15 cellular contexts compared by ENCODE assay signal in the genomic region with DNA sequence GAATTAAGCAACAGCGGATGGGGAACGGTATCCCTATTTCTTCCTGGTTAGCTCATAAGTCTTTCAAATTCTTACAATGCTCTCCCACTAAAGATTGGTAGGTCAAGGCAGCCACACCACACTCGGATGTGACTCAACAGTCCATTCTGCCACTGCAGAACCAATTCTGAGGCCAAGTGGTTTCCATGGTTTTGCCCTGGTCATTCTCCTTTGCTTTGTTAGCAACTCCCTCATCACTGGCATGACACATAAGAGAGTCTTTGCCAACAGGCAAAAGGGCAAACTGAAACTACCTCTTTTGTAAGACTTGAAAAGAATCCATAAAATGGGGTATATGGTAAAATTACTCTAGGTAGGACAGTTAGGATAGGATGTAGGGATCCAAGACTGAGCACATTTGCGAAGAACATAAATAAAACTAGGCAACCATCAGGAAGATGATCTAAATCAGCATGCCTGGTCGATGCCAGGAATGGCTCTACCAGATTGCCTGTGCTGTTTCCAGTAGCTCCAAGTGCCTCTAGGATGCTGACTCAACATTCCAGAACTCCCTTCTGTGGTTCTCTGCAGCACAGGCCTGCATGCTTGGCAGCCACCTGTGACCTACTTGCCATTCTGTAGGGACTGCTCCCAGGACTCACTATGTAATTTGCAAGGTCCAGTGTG.
A peak's percentile ranks its signal among the peaks of the same experiment; 100 is the strongest.
DNase-seq lines count a peak whose midpoint lies in the region; ATAC-seq, FAIRE-seq and TF ChIP-seq lines count a peak whose summit lies in the region.
"Had no signal": no experiment of that assay in that cellular context is flagged by ENCODE, and none has a peak within 500 bp of the region (broad histone marks: within the 10 kb centered on the region; RNA-seq: fewer than 3 reads in every experiment).

No MANE protein-coding gene starts in this region.

- H3K4me3 Mint-ChIP-seq in CD4-positive, alpha-beta memory T cell: no peak overlapping the region
- H3K4me3 Mint-ChIP-seq: activated CD8-positive, alpha-beta T cell treated with anti-CD3 and anti-CD28 coated beads, Interleukin-2, amount 10 ng/mL, durations not matched to agents 7 days and 5 days; activated naive CD8-positive, alpha-beta T cell treated with anti-CD3 and anti-CD28 coated beads, Interleukin-2, amount 10 ng/mL, durations not matched to agents 7 days and 5 days had no signal

- FAIRE-seq in K562 (lab: Jason Lieb, UNC): no peak
- FAIRE-seq: G401.6 had no signal

- H3K4me2 ChIP-seq in K562 (ENCODE audit: insufficient read depth, low read length): no peak overlapping the region

- H3K79me2 ChIP-seq in K562 (ENCODE audit: control insufficient read depth, insufficient read depth, low read length): no peaks in the 10 kb centered on the region

- WGBS in K562 (ENCODE audit: insufficient coverage, low coverage, missing lambda C conversion rate): 9% methylated on average over 5 of the region's 5 CpGs

- peaks cover 51 to 68% of the 10 kb centered on the region in 2 donors for H3K36me3 Mint-ChIP-seq in CD4-positive, alpha-beta memory T cell

- TF ChIP-seq CTCF in right atrium auricular region (IDR thresholded peaks at IDR 0.05) (no peak), K562 (IDR thresholded peaks at IDR 0.05 in 2 of 3, conservative IDR thresholded peaks at IDR 0.05 in 1 of 3; ENCODE audit: insufficient read depth in 2 of 3, low read depth in 1 of 3, low read length in 3 of 3) (no peak)

- H3K27me3 Mint-ChIP-seq in CD4-positive, alpha-beta memory T cell: no peaks in the 10 kb centered on the region
- H3K27me3 Mint-ChIP-seq: activated naive CD8-positive, alpha-beta T cell treated with anti-CD3 and anti-CD28 coated beads, Interleukin-2, amount 10 ng/mL, durations not matched to agents 7 days and 5 days had no signal

- intact Hi-C loops in left ventricle myocardium superior (cut with micrococcal nuclease) (loop anchor here (10.0 kb wide), 1 partner anchor 123 kb away; no protein-coding TSS in a partner anchor), K562 (cut with micrococcal nuclease) (no loop called here)
- intact Hi-C loops in CD4-positive, alpha-beta memory T cell (cut with micrococcal nuclease): no loop called here

- no peak overlapping the region for H2AFZ ChIP-seq in K562 (ENCODE audit: low read depth, low read length)

- H3K9me3 Mint-ChIP-seq in CD4-positive, alpha-beta memory T cell: peaks cover 0 to 15% (median 7%) of the 10 kb centered on the region in 8 donors

- TF ChIP-seq POLR2A in K562 (conservative IDR thresholded peaks at IDR 0.05): no peak

- H3K27ac Mint-ChIP-seq in CD4-positive, alpha-beta memory T cell: no peak overlapping the region
- H3K27ac Mint-ChIP-seq: activated CD8-positive, alpha-beta T cell treated with anti-CD3 and anti-CD28 coated beads, Interleukin-2, amount 10 ng/mL, durations not matched to agents 7 days and 5 days; activated naive CD8-positive, alpha-beta T cell treated with anti-CD3 and anti-CD28 coated beads, Interleukin-2, amount 10 ng/mL, durations not matched to agents 7 days and 5 days had no signal

- H3K27me3 ChIP-seq in right atrium auricular region (no peaks in the 10 kb centered on the region), K562 (ENCODE audit: control insufficient read depth in 2 of 2, insufficient read depth in 2 of 2, low read length in 2 of 2) (peaks cover 19 to 22% of the 10 kb centered on the region in 2 experiments)
- H3K27me3 ChIP-seq in CD4-positive, alpha-beta memory T cell (ENCODE audit: insufficient read depth, low read length): no peaks in the 10 kb centered on the region
- H3K27me3 ChIP-seq: upper lobe of right lung had no signal

- H3K27ac ChIP-seq in right atrium auricular region: no peak overlapping the region
- H3K27ac ChIP-seq in K562 (ENCODE audit: extremely low read depth, low read depth, low read length): no peak overlapping the region
- H3K27ac ChIP-seq in CD4-positive, alpha-beta memory T cell (ENCODE audit: low read depth, low read length): no peak overlapping the region
- H3K27ac ChIP-seq: upper lobe of right lung had no signal

- no peaks in the 10 kb centered on the region for H4K20me1 ChIP-seq in K562 (replicated peaks; ENCODE audit: control insufficient read depth, insufficient read depth, low read length)

- peaks cover 19% of the 10 kb centered on the region for H3K36me3 ChIP-seq in right atrium auricular region
- no peaks in the 10 kb centered on the region for H3K36me3 ChIP-seq in K562 (ENCODE audit: control insufficient read depth, insufficient read depth, low read length)
- no peaks in the 10 kb centered on the region for H3K36me3 ChIP-seq in CD4-positive, alpha-beta memory T cell (ENCODE audit: insufficient read depth, low read length)

- H3K4me3 ChIP-seq in right atrium auricular region (no peak overlapping the region), K562 (no peak overlapping the region)
- no peak overlapping the region for H3K4me3 ChIP-seq in CD4-positive, alpha-beta memory T cell (ENCODE audit: low read length in 2 of 2)
- H3K4me3 ChIP-seq: upper lobe of right lung had no signal

- POLR2A ChIA-PET in K562 (lab: Yijun Ruan, JAX): no interaction called here
- POLR2A ChIA-PET in CD4-positive, alpha-beta memory T cell (lab: Charles Lee; ENCODE audit: partially characterized antibody): no interaction called here

- ATAC-seq in left ventricle myocardium superior: peak; percentile 29
- no peak for ATAC-seq in K562
- no peak for ATAC-seq in HG03280 (IDR thresholded peaks at IDR 0.05; ENCODE audit: unreplicated experiment)
- ATAC-seq: activated CD8-positive, alpha-beta T cell treated with anti-CD3 and anti-CD28 coated beads, Interleukin-2, amount 10 ng/mL, durations not matched to agents 7 days and 5 days; upper lobe of right lung had no signal

- H3K9me1 ChIP-seq in K562 (ENCODE audit: control insufficient read depth, insufficient read depth, low read length): no peaks in the 10 kb centered on the region

- no peak for DNase-seq in left ventricle myocardium superior
- DNase-seq in right atrium auricular region (ENCODE audit: low spot score): no peak
- DNase-seq in K562 (ENCODE audit: extremely low read depth in 1 of 4, low spot score in 3 of 4): no peak
- DNase-seq in kidney tubule cell (ENCODE audit: low spot score): peak; percentile 96
- DNase-seq in NCI-H446 (lab: John Stamatoyannopoulos, UW): no peak
- no peak for DNase-seq in stimulated activated CD4-positive, alpha-beta T cell treated with anti-CD3 and anti-CD28 coated beads, Interleukin-1b, Interleukin-23, amount 100 ng/mL, for 48 hours
- DNase-seq in CD4-positive, alpha-beta memory T cell: no peak
- DNase-seq: activated CD8-positive, alpha-beta T cell treated with anti-CD3 and anti-CD28 coated beads, Interleukin-2, amount 10 ng/mL, durations not matched to agents 7 days and 5 days; activated naive CD8-positive, alpha-beta T cell treated with anti-CD3 and anti-CD28 coated beads, Interleukin-2, amount 10 ng/mL, durations not matched to agents 7 days and 5 days; MM.1S; NCI-H526 treated with DMSO at 0.1 percent for 48 hours; posterior cingulate gyrus; upper lobe of right lung had no signal

- BruUV-seq in K562 (replicated peaks; lab: Mats Ljungman, UMichigan): no TSS peak

- CTCF ChIA-PET in K562 (lab: Yijun Ruan, JAX; ENCODE audit: low intra/inter-chr PET ratio): no interaction called here
- CTCF ChIA-PET in CD4-positive, alpha-beta memory T cell (lab: Charles Lee; ENCODE audit: partially characterized antibody): no interaction called here

- no peak for TF ChIP-seq RAD21 in K562 (CRISPR knock-in tag; conservative IDR thresholded peaks at IDR 0.05 in 1 of 2, IDR thresholded peaks at IDR 0.05 in 1 of 2)

- TF ChIP-seq EP300 in K562 (IDR thresholded peaks at IDR 0.05; ENCODE audit: low read length): no peak

- peaks cover 0 to 5% (median 0%) of the 10 kb centered on the region in 4 donors for H3K4me1 Mint-ChIP-seq in CD4-positive, alpha-beta memory T cell
- H3K4me1 Mint-ChIP-seq: activated naive CD8-positive, alpha-beta T cell treated with anti-CD3 and anti-CD28 coated beads, Interleukin-2, amount 10 ng/mL, durations not matched to agents 7 days and 5 days had no signal

- no peak overlapping the region for H3K9ac ChIP-seq in K562 (ENCODE audit: insufficient read depth in 1 of 2, low read depth in 2 of 2, low read length in 2 of 2)

- H3K4me1 ChIP-seq in right atrium auricular region: peaks cover 0 to 29% of the 10 kb centered on the region in 2 donors
- peaks cover 4 to 5% of the 10 kb centered on the region in 2 experiments; a peak in 3 of 5 replicates for H3K4me1 ChIP-seq in K562 (replicated peaks in 1 of 2; ENCODE audit: control insufficient read depth in 2 of 2, insufficient read depth in 2 of 2, low read length in 2 of 2)
- no peaks in the 10 kb centered on the region for H3K4me1 ChIP-seq in CD4-positive, alpha-beta memory T cell (ENCODE audit: insufficient read depth, low read length)
- H3K4me1 ChIP-seq: upper lobe of right lung had no signal

- H3K9me3 ChIP-seq in right atrium auricular region (no peaks in the 10 kb centered on the region), K562 (replicated peaks; ENCODE audit: control insufficient read depth, insufficient read depth, low read depth, low read length) (no peaks in the 10 kb centered on the region)
- no peaks in the 10 kb centered on the region for H3K9me3 ChIP-seq in CD4-positive, alpha-beta memory T cell (ENCODE audit: control insufficient read depth in 1 of 2, low read length in 2 of 2)
- H3K9me3 ChIP-seq: upper lobe of right lung had no signal

- in situ Hi-C loops in K562 (cut with MboI): no loop called here

TF ChIP-seq in K562, 482 proteins besides CTCF, POLR2A, EP300 and RAD21 (continues in another document):
- TF ChIP-seq, protein P1, sequence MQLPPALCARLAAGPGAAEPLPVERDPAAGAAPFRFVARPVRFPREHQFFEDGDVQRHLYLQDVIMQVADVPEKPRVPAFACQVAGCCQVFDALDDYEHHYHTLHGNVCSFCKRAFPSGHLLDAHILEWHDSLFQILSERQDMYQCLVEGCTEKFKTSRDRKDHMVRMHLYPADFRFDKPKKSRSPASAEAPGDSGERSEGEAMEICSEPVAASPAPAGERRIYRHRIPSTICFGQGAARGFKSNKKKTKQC (CRISPR knock-in tag; IDR thresholded peaks at IDR 0.05): no peak
